ENCODE assay signal across 32 cellular contexts in genomic region chr16:84413605-84414004, GRCh38. TPM values are rescaled to one million over a fixed set of nuclear protein-coding genes. Genes with fewer than 3 reads are reported as not detected.
DNase-seq lines count a peak whose midpoint lies in the region; ATAC-seq, FAIRE-seq and TF ChIP-seq lines count a peak whose summit lies in the region.
"Had no signal": no experiment of that assay in that cellular context is flagged by ENCODE, and none has a peak within 500 bp of the region (broad histone marks: within the 10 kb centered on the region; RNA-seq: fewer than 3 reads in every experiment).

No MANE protein-coding gene starts in this region.

- 4% methylated on average over 8 of the region's 8 CpGs for WGBS in K562 (ENCODE audit: insufficient coverage, low coverage, missing lambda C conversion rate)
- WGBS in hepatocyte (ENCODE audit: low lambda C conversion rate, missing lambda C conversion rate): 95% methylated on average over 8 of the region's 8 CpGs

- TF ChIP-seq CTCF in K562 (IDR thresholded peaks at IDR 0.05 in 2 of 3, conservative IDR thresholded peaks at IDR 0.05 in 1 of 3; ENCODE audit: insufficient read depth in 2 of 3, low read depth in 1 of 3, low read length in 3 of 3): no peak
- TF ChIP-seq CTCF in chondrocyte (IDR thresholded peaks at IDR 0.05): no peak
- TF ChIP-seq CTCF in osteoblast (IDR thresholded peaks at IDR 0.05; ENCODE audit: extremely low read depth, low read depth, low read length): no peak
- no peak for TF ChIP-seq CTCF in upper lobe of right lung (IDR thresholded peaks at IDR 0.05)
- no peak for TF ChIP-seq CTCF in hepatocyte (IDR thresholded peaks at IDR 0.05; ENCODE audit: poor library complexity)

- peaks cover 73 to 92% of the 10 kb centered on the region in 2 experiments for H3K27me3 ChIP-seq in K562 (ENCODE audit: control insufficient read depth in 2 of 2, insufficient read depth in 2 of 2, low read length in 2 of 2)
- H3K27me3 ChIP-seq in osteoblast (ENCODE audit: insufficient read depth, low read length): peaks cover 24% of the 10 kb centered on the region
- H3K27me3 ChIP-seq in upper lobe of right lung: no peaks in the 10 kb centered on the region
- H3K27me3 ChIP-seq in hepatocyte: no peaks in the 10 kb centered on the region
- H3K27me3 ChIP-seq: BLaER1 had no signal

- no peak for TF ChIP-seq EP300 in K562 (IDR thresholded peaks at IDR 0.05; ENCODE audit: low read length)

- no peak for FAIRE-seq in K562 (lab: Jason Lieb, UNC)
- FAIRE-seq: A204.1, GM12878, GM12892, GM18507 had no signal

- CTCF ChIA-PET in K562 (lab: Yijun Ruan, JAX; ENCODE audit: low intra/inter-chr PET ratio): no interaction called here

- no peaks in the 10 kb centered on the region for H3K9me3 ChIP-seq in K562 (replicated peaks; ENCODE audit: control insufficient read depth, insufficient read depth, low read depth, low read length)
- H3K9me3 ChIP-seq in osteoblast (ENCODE audit: low read depth, low read length): no peaks in the 10 kb centered on the region
- H3K9me3 ChIP-seq in upper lobe of right lung: no peaks in the 10 kb centered on the region
- no peaks in the 10 kb centered on the region for H3K9me3 ChIP-seq in hepatocyte (ENCODE audit: low read depth)
- H3K9me3 ChIP-seq: BE2C, BLaER1 had no signal

- H3K4me3 ChIP-seq in K562 (no peak overlapping the region), osteoblast (ENCODE audit: insufficient read depth, low read length) (no peak overlapping the region), upper lobe of right lung (no peak overlapping the region), hepatocyte (no peak overlapping the region)
- H3K4me3 ChIP-seq: BLaER1, GM12878 had no signal

- no peak for ATAC-seq in K562
- ATAC-seq in upper lobe of right lung: no peak
- ATAC-seq in GM21529 (IDR thresholded peaks at IDR 0.05; ENCODE audit: unreplicated experiment): no peak
- ATAC-seq: GM12878 had no signal

- H3K4me2 ChIP-seq in K562 (ENCODE audit: insufficient read depth, low read length) (no peak overlapping the region), osteoblast (ENCODE audit: insufficient read depth, low read length) (no peak overlapping the region), hepatocyte (no peak overlapping the region)
- H3K4me2 ChIP-seq: BLaER1 had no signal

- no peaks in the 10 kb centered on the region for H3K9me3 Mint-ChIP-seq in chondrocyte (ENCODE audit: low read depth)
- H3K9me3 Mint-ChIP-seq: CD8-positive, alpha-beta memory T cell had no signal

- peaks cover 53% of the 10 kb centered on the region for H3K27me3 Mint-ChIP-seq in chondrocyte (ENCODE audit: low read depth)

- no peaks in the 10 kb centered on the region for H3K9me1 ChIP-seq in K562 (ENCODE audit: control insufficient read depth, insufficient read depth, low read length)

- in situ Hi-C loops in K562 (cut with MboI): no loop called here

- BruUV-seq in K562 (replicated peaks; lab: Mats Ljungman, UMichigan): no TSS peak

- DNase-seq in K562 (ENCODE audit: extremely low read depth in 1 of 4, low spot score in 3 of 4) (no peak), chondrocyte (ENCODE audit: low spot score) (peak; percentile 10), osteoblast (ENCODE audit: insufficient read length, low spot score, missing footprints) (peak; percentile 82), upper lobe of right lung (peak; percentile 12), hepatocyte (ENCODE audit: low spot score) (no peak), NCI-H2107 treated with DMSO at 0.1 percent for 48 hours (lab: John Stamatoyannopoulos, UW; ENCODE audit: unreplicated experiment) (no peak)
- DNase-seq: 8988T; ACHN; BE2C; C1 segment of cervical spinal cord; CD4-positive, alpha-beta memory T cell; CD4-positive, CD25-positive, alpha-beta regulatory T cell; CD8-positive, alpha-beta memory T cell; COR-L47; DMS 273 treated with DMSO at 0.1 percent for 48 hours; DMS153; DMS53; DMS79; DND-41; EL; GDM1 had no signal

- H3K27ac ChIP-seq in K562 (ENCODE audit: extremely low read depth, low read depth, low read length) (no peak overlapping the region), osteoblast (ENCODE audit: low read depth, low read length) (no peak overlapping the region), upper lobe of right lung (no peak overlapping the region), hepatocyte (no peak overlapping the region)
- H3K27ac ChIP-seq: BLaER1 had no signal

- POLR2A ChIA-PET in K562 (lab: Yijun Ruan, JAX): interaction anchor here (1.5 kb wide), 1 partner anchor 9 kb away, joined by 7 read pairs; no protein-coding TSS in a partner anchor

- H3K4me3 Mint-ChIP-seq in chondrocyte (ENCODE audit: unreplicated experiment): no peak overlapping the region
- H3K4me3 Mint-ChIP-seq: CD14-positive monocyte; CD4-positive, alpha-beta memory T cell; CD4-positive, CD25-positive, alpha-beta regulatory T cell; CD8-positive, alpha-beta memory T cell had no signal

- no peak overlapping the region for H3K9ac ChIP-seq in K562 (ENCODE audit: insufficient read depth in 1 of 2, low read depth in 2 of 2, low read length in 2 of 2)
- H3K9ac ChIP-seq: BLaER1 had no signal

- H3K27ac Mint-ChIP-seq in chondrocyte (ENCODE audit: unreplicated experiment): no peak overlapping the region
- H3K27ac Mint-ChIP-seq: CD4-positive, alpha-beta memory T cell; CD8-positive, alpha-beta memory T cell had no signal

- no peak for TF ChIP-seq RAD21 in K562 (CRISPR knock-in tag; conservative IDR thresholded peaks at IDR 0.05 in 1 of 2, IDR thresholded peaks at IDR 0.05 in 1 of 2)

- intact Hi-C loops in K562 (cut with micrococcal nuclease) (no loop called here), upper lobe of right lung (cut with DNase I) (no loop called here)

- H3K36me3 ChIP-seq in K562 (ENCODE audit: control insufficient read depth, insufficient read depth, low read length): no peaks in the 10 kb centered on the region
- H3K36me3 ChIP-seq in osteoblast (ENCODE audit: insufficient read depth, low read length): no peaks in the 10 kb centered on the region
- H3K36me3 ChIP-seq in upper lobe of right lung: no peaks in the 10 kb centered on the region
- no peaks in the 10 kb centered on the region for H3K36me3 ChIP-seq in hepatocyte (replicated peaks; ENCODE audit: insufficient read depth, low read depth)
- H3K36me3 ChIP-seq: BE2C, BLaER1 had no signal

- no peak for TF ChIP-seq POLR2A in K562 (conservative IDR thresholded peaks at IDR 0.05)

- H3K79me2 ChIP-seq in K562 (ENCODE audit: control insufficient read depth, insufficient read depth, low read length) (no peaks in the 10 kb centered on the region), osteoblast (ENCODE audit: insufficient read depth, low read length) (no peaks in the 10 kb centered on the region), hepatocyte (no peaks in the 10 kb centered on the region)

- no peaks in the 10 kb centered on the region; the same call in 1 of the 2 replicates for H4K20me1 ChIP-seq in K562 (replicated peaks; ENCODE audit: control insufficient read depth, insufficient read depth, low read length)
- H4K20me1 ChIP-seq in osteoblast (ENCODE audit: insufficient read depth, low read length): no peaks in the 10 kb centered on the region
- H4K20me1 ChIP-seq in hepatocyte (ENCODE audit: insufficient read depth, poor library complexity, severe bottlenecking): no peaks in the 10 kb centered on the region
- H4K20me1 ChIP-seq: BLaER1 had no signal

- no peak overlapping the region for H2AFZ ChIP-seq in K562 (ENCODE audit: low read depth, low read length)
- H2AFZ ChIP-seq in osteoblast (ENCODE audit: low read length): no peak overlapping the region
- no peak overlapping the region for H2AFZ ChIP-seq in hepatocyte

- H3K4me1 Mint-ChIP-seq in chondrocyte (ENCODE audit: low read depth): no peaks in the 10 kb centered on the region
- H3K4me1 Mint-ChIP-seq: CD14-positive monocyte; CD8-positive, alpha-beta memory T cell had no signal

- H3K4me1 ChIP-seq in K562 (replicated peaks in 1 of 2; ENCODE audit: control insufficient read depth in 2 of 2, insufficient read depth in 2 of 2, low read length in 2 of 2) (0 out of 5 replicates have a peak, but pooled peaks cover 0 to 2% of the 10 kb centered on the region in 2 experiments), osteoblast (ENCODE audit: insufficient read depth, low read length) (no peaks in the 10 kb centered on the region), upper lobe of right lung (no peaks in the 10 kb centered on the region), hepatocyte (ENCODE audit: insufficient read depth) (no peaks in the 10 kb centered on the region)
- H3K4me1 ChIP-seq: BE2C had no signal

- H3K36me3 Mint-ChIP-seq in chondrocyte (ENCODE audit: low read depth): no peaks in the 10 kb centered on the region
- H3K36me3 Mint-ChIP-seq: CD14-positive monocyte; CD4-positive, alpha-beta memory T cell; CD4-positive, CD25-positive, alpha-beta regulatory T cell; CD8-positive, alpha-beta memory T cell had no signal

- no peaks in the 10 kb centered on the region for H3K9me2 ChIP-seq in hepatocyte (replicated peaks; ENCODE audit: insufficient read depth)

TF ChIP-seq in K562, 482 proteins besides CTCF, POLR2A, EP300 and RAD21:
- TF ChIP-seq ZKSCAN8 (CRISPR knock-in tag; IDR thresholded peaks at IDR 0.05) (peak; percentile 79; the same call in 1 of the 2 replicates), SMARCA5 (IDR thresholded peaks at IDR 0.05) (no peak), ZNF707 (CRISPR knock-in tag; conservative IDR thresholded peaks at IDR 0.05) (no peak)

RNA-seq across cellular contexts. Expression of gene ATP2C2, which starts 45.3 kb away (rescaled TPM):
- total RNA-seq in K562 (2011; cell fraction: chromatin; rRNA removed; ENCODE audit: low replicate concordance): not detected in 2 replicates
- not detected in 2 replicates for total RNA-seq in K562 (2011; cell fraction: nucleolus; rRNA removed)
- not detected in 2 replicates for total RNA-seq in K562 (2011; cell fraction: nucleoplasm; rRNA removed)
- total RNA-seq in K562 (2014; rRNA removed) (not detected in 2 replicates), K562 (2014; rRNA removed; fragmentation: Illumina TruSeq; extraction: Trizol) (not detected in 2 replicates), K562 (2015; rRNA removed; fragmentation: Illumina TruSeq; extraction: Trizol) (not detected in 2 replicates), K562 (2021) (0.11 and 0.75 TPM in 2 replicates), chondrocyte (not detected in 3 replicates), osteoblast (not detected in 2 replicates), upper lobe of right lung (48.9 TPM), hepatocyte (6.0 and 12.2 TPM in 2 replicates)
- polyA plus RNA-seq in K562 (2011; rRNA removed) (not detected in 2 replicates), K562 (2014; fragmentation: Illumina TruSeq; extraction: Trizol) (not detected in 2 replicates), K562 (2014; fragmentation: Nextera tagmentation; extraction: Ambion mirVana) (not detected), K562 (2014; rRNA removed) (not detected in 2 replicates), hepatocyte (6.8 and 7.2 TPM in 2 replicates)
- not detected in 2 replicates for polyA plus RNA-seq in K562 (2011; cell fraction: cytosol; rRNA removed)
- polyA plus RNA-seq in K562 (2011; cell fraction: nucleus; rRNA removed): not detected in 2 replicates
- not detected in 2 replicates for polyA plus RNA-seq in K562 (2012)
- not detected in 2 replicates for polyA minus RNA-seq in K562 (2011; rRNA and poly(A)+ RNA removed)
- not detected in 2 replicates for polyA minus RNA-seq in K562 (2011; cell fraction: cytosol; rRNA and poly(A)+ RNA removed)
- polyA minus RNA-seq in K562 (2011; cell fraction: nucleus; rRNA and poly(A)+ RNA removed): not detected in 2 replicates
- total RNA-seq: A673; CD4-positive, alpha-beta memory T cell; CD4-positive, CD25-positive, alpha-beta regulatory T cell; CD8-positive, alpha-beta memory T cell; Daoy; G401; GM12878 had no signal
- polyA plus RNA-seq: AG04450; CD14-positive monocyte; CD4-positive, alpha-beta memory T cell; CD8-positive, alpha-beta memory T cell had no signal

Comparison
In these comparisons a context has a peak if more than half of its experiments do, and no peak if none do; other contexts are left out.
1. DNase-seq: peak in chondrocyte (single experiment), osteoblast (single experiment) and upper lobe of right lung (single experiment); none in K562 (0 of 4), hepatocyte (single experiment) and NCI-H2107 treated with DMSO at 0.1 percent for 48 hours (single experiment).